Comparison of ENCODE assay signal across 9 cellular contexts in the genomic region with DNA sequence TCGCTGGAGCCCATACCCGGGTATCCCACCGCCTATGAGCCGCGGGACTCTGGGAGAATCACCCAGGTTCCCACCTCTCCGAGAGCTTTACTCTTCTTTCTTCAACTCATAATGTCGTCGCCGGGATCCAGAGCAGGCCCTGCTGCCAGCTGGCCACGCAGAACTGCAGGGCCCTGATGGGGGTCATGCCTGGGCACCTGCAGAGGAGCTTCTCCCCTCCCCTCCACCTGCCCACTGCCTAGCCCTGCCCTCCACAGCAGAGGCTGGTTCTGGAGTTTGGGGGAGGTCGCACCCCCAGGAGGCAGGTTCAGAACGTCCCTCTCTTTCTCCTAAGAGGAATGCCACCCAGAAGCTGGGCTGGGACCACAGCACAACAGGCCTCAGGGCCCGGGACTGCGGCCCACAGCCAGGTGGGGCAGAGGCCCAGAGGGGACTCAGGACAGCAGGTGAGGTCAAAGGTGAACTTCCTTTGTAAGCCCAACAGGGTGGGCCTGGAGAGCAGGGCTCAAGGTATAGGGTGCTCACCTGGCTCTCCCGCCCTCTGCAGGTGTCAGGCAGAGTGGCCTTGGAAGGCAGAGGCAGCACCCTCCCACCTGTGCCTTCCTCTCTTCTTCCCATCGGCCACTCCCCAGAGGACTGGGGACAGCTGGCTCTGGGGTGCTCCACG. TPM values are rescaled to one million over a fixed set of nuclear protein-coding genes. Genes with fewer than 3 reads are reported as not detected.
A peak's percentile ranks its signal among the peaks of the same experiment; 100 is the strongest.
DNase-seq lines count a peak whose midpoint lies in the region; ATAC-seq and TF ChIP-seq lines count a peak whose summit lies in the region.
"Had no signal": no experiment of that assay in that cellular context is flagged by ENCODE, and none has a peak within 500 bp of the region (broad histone marks: within the 10 kb centered on the region; RNA-seq: fewer than 3 reads in every experiment).

No MANE protein-coding gene starts in this region.

- peak overlapping the region; percentile 71 for H3K4me2 ChIP-seq in PC-3 (ENCODE audit: low read length)

- no peak overlapping the region for H3K4me3 ChIP-seq in PC-3 (ENCODE audit: low read length)
- H3K4me3 ChIP-seq in esophagus (ENCODE audit: low read depth in 1 of 2, low read length in 2 of 2): no peak overlapping the region
- no peak overlapping the region for H3K4me3 ChIP-seq in spleen

- intact Hi-C loops in activated CD4-positive, alpha-beta T cell treated with anti-CD3 and anti-CD28 coated beads, Interleukin-2, amount 10 ng/mL, durations not matched to agents 24 days and 14 days (cut with micrococcal nuclease): no loop called here
- intact Hi-C loops in PC-3 (cut with micrococcal nuclease) (no loop called here), spleen (cut with DNase I; ENCODE audit: low total_unique reads) (no loop called here)

- no peaks in the 10 kb centered on the region for H4K20me1 ChIP-seq in PC-3 (ENCODE audit: low read length)

- H3K36me3 ChIP-seq in PC-3 (ENCODE audit: low read depth, low read length) (no peaks in the 10 kb centered on the region), esophagus (ENCODE audit: control insufficient read depth in 2 of 2, insufficient read depth in 2 of 2, low read length in 1 of 2) (no peaks in the 10 kb centered on the region), spleen (peaks cover 0 to 18% (median 0%) of the 10 kb centered on the region in 6 donors)

- DNase-seq in activated CD4-positive, alpha-beta T cell treated with anti-CD3 and anti-CD28 coated beads, Interleukin-2, amount 10 ng/mL, durations not matched to agents 24 days and 14 days: no peak
- DNase-seq in activated CD4-positive, alpha-beta T cell treated with anti-CD3 and anti-CD28 coated beads, Interleukin-2, amount 50 U/mL, for 4 hours: no peak
- DNase-seq in PC-3 (no peak), spleen (no peak), T1000 (lab: John Stamatoyannopoulos, UW) (no peak)
- DNase-seq: activated gamma-delta T cell treated with Interleukin-2 at 50 U/mL for 16 hours had no signal

- no TSS peak for BruUV-seq in PC-3 (replicated peaks; lab: Mats Ljungman, UMichigan)

- WGBS in esophagus, 2 donors: 71 to 82% methylated on average over 17 of the region's 17 CpGs
- WGBS in spleen, 5 donors: 90 to 96% (median 94%) methylated on average over 15 to 17 of the region's 17 CpGs

- no peaks in the 10 kb centered on the region for H3K9me3 Mint-ChIP-seq in activated CD4-positive, alpha-beta T cell treated with anti-CD3 and anti-CD28 coated beads, Interleukin-2, amount 10 ng/mL, durations not matched to agents 24 days and 14 days

- no peak overlapping the region for H2AFZ ChIP-seq in PC-3 (ENCODE audit: low read length)

- CTCF ChIA-PET in PC-3 (lab: Charles Lee): interaction anchor here (0.6 to 1.1 kb wide), 2 partner anchors 9 to 63 kb away, joined by 3 read pairs; no protein-coding TSS in a partner anchor

- peak overlapping the region; percentile 56 for H3K27ac Mint-ChIP-seq in activated CD4-positive, alpha-beta T cell treated with anti-CD3 and anti-CD28 coated beads, Interleukin-2, amount 10 ng/mL, durations not matched to agents 24 days and 14 days

- no peaks in the 10 kb centered on the region for H3K36me3 Mint-ChIP-seq in activated CD4-positive, alpha-beta T cell treated with anti-CD3 and anti-CD28 coated beads, Interleukin-2, amount 10 ng/mL, durations not matched to agents 24 days and 14 days (ENCODE audit: low read depth)

- TF ChIP-seq CTCF in PC-3 (conservative IDR thresholded peaks at IDR 0.05; ENCODE audit: low read depth, low read length): no peak
- no peak for TF ChIP-seq CTCF in spleen (IDR thresholded peaks at IDR 0.05 in 8 of 11, conservative IDR thresholded peaks at IDR 0.05 in 3 of 11)

- no peaks in the 10 kb centered on the region for H3K27me3 Mint-ChIP-seq in activated CD4-positive, alpha-beta T cell treated with anti-CD3 and anti-CD28 coated beads, Interleukin-2, amount 10 ng/mL, durations not matched to agents 24 days and 14 days

- no peaks in the 10 kb centered on the region for H3K9me2 ChIP-seq in PC-3 (replicated peaks; ENCODE audit: low read length)

- TF ChIP-seq POLR2A in spleen (IDR thresholded peaks at IDR 0.05): no peak

- no peak for ATAC-seq in PC-3
- ATAC-seq in GM19035 (IDR thresholded peaks at IDR 0.05; ENCODE audit: unreplicated experiment): no peak
- no peak for ATAC-seq in GM19455 (IDR thresholded peaks at IDR 0.05; ENCODE audit: unreplicated experiment)

- peaks cover 36% of the 10 kb centered on the region for H3K4me1 Mint-ChIP-seq in activated CD4-positive, alpha-beta T cell treated with anti-CD3 and anti-CD28 coated beads, Interleukin-2, amount 10 ng/mL, durations not matched to agents 24 days and 14 days

- H3K79me2 ChIP-seq in PC-3 (ENCODE audit: low read length): no peaks in the 10 kb centered on the region

- H3K4me1 ChIP-seq in PC-3 (ENCODE audit: insufficient read depth, low read length) (peaks cover 50% of the 10 kb centered on the region), esophagus (ENCODE audit: control insufficient read depth in 2 of 2, insufficient read depth in 2 of 2, low read length in 1 of 2) (peaks cover 5 to 22% of the 10 kb centered on the region in 2 donors), spleen (peaks cover 40 to 88% (median 67%) of the 10 kb centered on the region in 6 donors)

- peaks cover 13% of the 10 kb centered on the region for H3F3A ChIP-seq in PC-3 (ENCODE audit: low read length, unreplicated experiment)

- peak overlapping the region; percentile 83 for H3K4me3 Mint-ChIP-seq in activated CD4-positive, alpha-beta T cell treated with anti-CD3 and anti-CD28 coated beads, Interleukin-2, amount 10 ng/mL, durations not matched to agents 24 days and 14 days

- H3K27me3 ChIP-seq in PC-3 (ENCODE audit: low read length) (no peaks in the 10 kb centered on the region), esophagus (ENCODE audit: control insufficient read depth in 1 of 2, insufficient read depth in 2 of 2, low read length in 2 of 2) (no peaks in the 10 kb centered on the region), spleen (replicated peaks in 1 of 7) (no peaks in the 10 kb centered on the region)

- POLR2A ChIA-PET in PC-3 (lab: Charles Lee; ENCODE audit: unreplicated experiment): interaction anchor here (0.5 kb wide), 1 partner anchor 75 kb away, joined by 3 read pairs; no protein-coding TSS in a partner anchor

- H3K9me3 ChIP-seq in PC-3 (ENCODE audit: low read length) (no peaks in the 10 kb centered on the region), esophagus (ENCODE audit: control insufficient read depth in 2 of 2, insufficient read depth in 1 of 2, low read depth in 1 of 2, low read length in 1 of 2) (no peaks in the 10 kb centered on the region), spleen (no peaks in the 10 kb centered on the region)

- peak overlapping the region; percentile 95 for H3K9ac ChIP-seq in PC-3 (ENCODE audit: low read length)

- H3K27ac ChIP-seq in PC-3 (ENCODE audit: low read length) (peak overlapping the region; percentile 98), esophagus (ENCODE audit: low read depth in 2 of 2, low read length in 1 of 2) (peak overlapping the region; percentile 98 to 100), spleen (peak overlapping the region in 6 of 8 donors; percentile 41 to 98 (median 98))

RNA-seq across cellular contexts. Expression of a gene that starts 1.9 kb away (rescaled TPM):
- total RNA-seq in activated CD4-positive, alpha-beta T cell treated with anti-CD3 and anti-CD28 coated beads, Interleukin-2, amount 10 ng/mL, durations not matched to agents 24 days and 14 days: 15.5 and 16.8 TPM in 2 replicates
- 12.7 and 13.1 TPM in 2 replicates for total RNA-seq in PC-3 (2014; rRNA removed)
- 1 to 10 TPM; 2.4 to 6.0 TPM for polyA plus RNA-seq in esophagus
- total RNA-seq in spleen: 10 to 100 TPM; 11.6 to 33.4 (median 25.7) TPM
- polyA plus RNA-seq in spleen: 10 to 100 TPM; 14.1 to 26.2 (median 24.1) TPM

RNA-seq across cellular contexts. Expression of a gene that starts 5.8 kb away (rescaled TPM):
- total RNA-seq in activated CD4-positive, alpha-beta T cell treated with anti-CD3 and anti-CD28 coated beads, Interleukin-2, amount 10 ng/mL, durations not matched to agents 24 days and 14 days: 46.7 and 46.8 TPM in 2 replicates
- total RNA-seq in PC-3 (2014; rRNA removed) (68.3 and 93.2 TPM in 2 replicates), spleen (100 to 1,000 TPM in 3 of 7 donors, 10 to 100 TPM in 4; 65.4 to 128 (median 99.5) TPM)
- polyA plus RNA-seq in esophagus (10 to 100 TPM; 25.2 to 27.8 TPM), spleen (10 to 100 TPM; 19.3 to 32.0 (median 23.4) TPM)

RNA-seq across cellular contexts. Expression of a gene that starts 26.0 kb away (rescaled TPM):
- 1.2 and 1.6 TPM in 2 replicates for total RNA-seq in activated CD4-positive, alpha-beta T cell treated with anti-CD3 and anti-CD28 coated beads, Interleukin-2, amount 10 ng/mL, durations not matched to agents 24 days and 14 days
- total RNA-seq in PC-3 (2014; rRNA removed) (1.3 and 1.6 TPM in 2 replicates), spleen (1 to 10 TPM in 2 of 7 donors, under 1 TPM in 5; 0.56 to 2.7 (median 0.79) TPM)
- polyA plus RNA-seq in esophagus (under 1 TPM; 0.10 to 0.16 TPM), spleen (1 to 10 TPM; 1.1 to 2.1 (median 1.4) TPM)

RNA-seq across cellular contexts. Expression of a gene that starts 42.0 kb away (rescaled TPM):
- 410 and 411 TPM in 2 replicates for total RNA-seq in activated CD4-positive, alpha-beta T cell treated with anti-CD3 and anti-CD28 coated beads, Interleukin-2, amount 10 ng/mL, durations not matched to agents 24 days and 14 days
- total RNA-seq in PC-3 (2014; rRNA removed) (47.9 and 96.6 TPM in 2 replicates), spleen (1,000 to 10,000 TPM in 2 of 7 donors, 100 to 1,000 TPM in 5; 266 to 1,804 (median 799) TPM)
- polyA plus RNA-seq in esophagus (1,000 to 10,000 TPM in 1 of 2 donors, 100 to 1,000 TPM in 1; 536 to 1,203 TPM), spleen (1,000 to 10,000 TPM in 2 of 3 donors, 100 to 1,000 TPM in 1; 526 to 1,090 (median 1,018) TPM)

RNA-seq across cellular contexts. Expression of a gene that starts 46.9 kb away (rescaled TPM):
- 76.6 and 81.0 TPM in 2 replicates for total RNA-seq in activated CD4-positive, alpha-beta T cell treated with anti-CD3 and anti-CD28 coated beads, Interleukin-2, amount 10 ng/mL, durations not matched to agents 24 days and 14 days
- total RNA-seq in PC-3 (2014; rRNA removed) (45.8 and 63.1 TPM in 2 replicates), spleen (10 to 100 TPM; 35.7 to 67.0 (median 51.5) TPM)
- polyA plus RNA-seq in esophagus (10 to 100 TPM; 12.2 to 17.4 TPM), spleen (10 to 100 TPM; 20.5 to 27.2 (median 24.3) TPM)
